In genomic region chr5:108381034-108381954, GRCh38 we compare ENCODE assay signal across 8 cellular contexts. TPM values are rescaled to one million over a fixed set of nuclear protein-coding genes. Genes with fewer than 3 reads are reported as not detected.
DNase-seq lines count a peak whose midpoint lies in the region; ATAC-seq and TF ChIP-seq lines count a peak whose summit lies in the region.

No MANE protein-coding gene starts in this region.

- TF ChIP-seq CTCF in Caco-2 (IDR thresholded peaks at IDR 0.05; ENCODE audit: insufficient read depth in 1 of 2, low read depth in 1 of 2, low read length in 1 of 2, severe bottlenecking in 1 of 2, unreplicated experiment in 1 of 2) (peak in 1 of 2 experiments; percentile 3), parathyroid adenoma (IDR thresholded peaks at IDR 0.05) (no peak), tibial artery (IDR thresholded peaks at IDR 0.05) (no peak)

- intact Hi-C loops in Caco-2 (cut with micrococcal nuclease; ENCODE audit: unreplicated experiment), result loop anchor here (5.0 kb wide), 1 partner anchor 1031 kb away; no protein-coding TSS in a partner anchor
- intact Hi-C loops in Right ventricle myocardium inferior (cut with DNase I), result no loop called here
- intact Hi-C loops in tibial artery (cut with DNase I; ENCODE audit: low total_unique reads), result loop anchor here (10.0 kb wide), 1 partner anchor 364 kb away; the partner anchor contains the start of gene FER

- H3K4me2 ChIP-seq in parathyroid adenoma (ENCODE audit: low read length), result peak overlapping the region; percentile 62

- DNase-seq in Caco-2 (peak; percentile 62 to 80), SJCRH30 (peak; percentile 68 to 72), Right ventricle myocardium inferior (ENCODE audit: missing footprints) (peak; percentile 94), tibial artery (peak; percentile 68 to 84)
- peak; percentile 78 to 79 for DNase-seq in activated naive CD4-positive, alpha-beta T cell treated with anti-CD3 and anti-CD28 coated beads, Interleukin-2, amount 50 U/mL, for 72 hours (ENCODE audit: low spot score in 2 of 2)

- peak overlapping the region; percentile 72 for H3K4me3 Mint-ChIP-seq in Caco-2 (ENCODE audit: unreplicated experiment)

- H3K4me1 ChIP-seq in Caco-2 (peaks cover 3% of the 10 kb centered on the region; the same call in 1 of the 2 replicates), SJCRH30 (peaks cover 24% of the 10 kb centered on the region), parathyroid adenoma (peaks cover 10% of the 10 kb centered on the region), tibial artery (peaks cover 0 to 39% (median 20%) of the 10 kb centered on the region in 4 donors)

- H3K27ac ChIP-seq in SJCRH30 (peak overlapping the region; percentile 96), parathyroid adenoma (peak overlapping the region; percentile 98), tibial artery (peak overlapping the region; percentile 90 to 100)

- no peaks in the 10 kb centered on the region for H3K27me3 ChIP-seq in Caco-2 (replicated peaks; ENCODE audit: control insufficient read depth, insufficient read depth, low read length)
- H3K27me3 ChIP-seq in SJCRH30, result no peaks in the 10 kb centered on the region
- no peaks in the 10 kb centered on the region for H3K27me3 ChIP-seq in parathyroid adenoma (ENCODE audit: control insufficient read depth, insufficient read depth, low read length)
- H3K27me3 ChIP-seq in tibial artery, result no peaks in the 10 kb centered on the region

- H3K4me3 ChIP-seq in Caco-2 (ENCODE audit: low read depth, low read length) (peak overlapping the region; percentile 100), SJCRH30 (peak overlapping the region; percentile 87), parathyroid adenoma (ENCODE audit: low read depth, low read length) (peak overlapping the region; percentile 87), tibial artery (peak overlapping the region; percentile 65 to 97)

- peak overlapping the region; percentile 67 for H3K27ac Mint-ChIP-seq in Caco-2 (ENCODE audit: unreplicated experiment)
- H3K27ac Mint-ChIP-seq in activated naive CD4-positive, alpha-beta T cell treated with anti-CD3 and anti-CD28 coated beads, Interleukin-2, amount 50 U/mL, for 72 hours, result peak overlapping the region in 1 of 2 donors; percentile 95

- H3K36me3 Mint-ChIP-seq in Caco-2 (ENCODE audit: insufficient read depth, unreplicated experiment), result peaks cover 30% of the 10 kb centered on the region
- peaks cover 15 to 19% of the 10 kb centered on the region in 2 donors for H3K36me3 Mint-ChIP-seq in activated naive CD4-positive, alpha-beta T cell treated with anti-CD3 and anti-CD28 coated beads, Interleukin-2, amount 50 U/mL, for 72 hours

- H3K36me3 ChIP-seq in Caco-2 (ENCODE audit: control insufficient read depth, insufficient read depth, low read length) (no peaks in the 10 kb centered on the region), SJCRH30 (no peaks in the 10 kb centered on the region), parathyroid adenoma (ENCODE audit: control insufficient read depth, insufficient read depth, low read length) (no peaks in the 10 kb centered on the region), tibial artery (no peaks in the 10 kb centered on the region)

- POLR2A ChIA-PET in Caco-2 (lab: Charles Lee), result interaction anchor here (0.6 to 1.1 kb wide), 3 partner anchors 36 to 312 kb away, joined by 3 to 4 read pairs (median 4); no protein-coding TSS in a partner anchor

- peaks cover 2% of the 10 kb centered on the region for H3K79me2 ChIP-seq in parathyroid adenoma

- BruUV-seq in Caco-2 (replicated peaks; lab: Mats Ljungman, UMichigan), result no TSS peak

- ATAC-seq in GM19397 (IDR thresholded peaks at IDR 0.05; ENCODE audit: unreplicated experiment) (peak; percentile 47), HG03521 (IDR thresholded peaks at IDR 0.05; ENCODE audit: unreplicated experiment) (peak; percentile 49), Right ventricle myocardium inferior (peak; percentile 82)
- ATAC-seq in activated naive CD4-positive, alpha-beta T cell treated with anti-CD3 and anti-CD28 coated beads, Interleukin-2, amount 50 U/mL, for 72 hours, result peak; percentile 45 to 73

- H3K9me3 ChIP-seq in Caco-2 (no peaks in the 10 kb centered on the region), SJCRH30 (replicated peaks) (no peaks in the 10 kb centered on the region), parathyroid adenoma (ENCODE audit: control insufficient read depth, low read length) (no peaks in the 10 kb centered on the region), tibial artery (peaks cover 0 to 3% (median 0%) of the 10 kb centered on the region in 3 donors)

- H3K9ac ChIP-seq in parathyroid adenoma, result peak overlapping the region; percentile 99

- H2AFZ ChIP-seq in parathyroid adenoma, result peak overlapping the region; percentile 94

- CTCF ChIA-PET in Caco-2 (lab: Charles Lee), result interaction anchor here (1.5 kb wide), 1 partner anchor 121 kb away, joined by 6 read pairs; no protein-coding TSS in a partner anchor

- peaks cover 9% of the 10 kb centered on the region for H3K9me3 Mint-ChIP-seq in Caco-2 (ENCODE audit: unreplicated experiment)
- peaks cover 5 to 6% of the 10 kb centered on the region in 2 donors for H3K9me3 Mint-ChIP-seq in activated naive CD4-positive, alpha-beta T cell treated with anti-CD3 and anti-CD28 coated beads, Interleukin-2, amount 50 U/mL, for 72 hours

- H3K4me1 Mint-ChIP-seq in Caco-2 (ENCODE audit: low read depth, unreplicated experiment), result peaks cover 13% of the 10 kb centered on the region

- H3K27me3 Mint-ChIP-seq in Caco-2 (ENCODE audit: insufficient read depth, unreplicated experiment), result no peaks in the 10 kb centered on the region

RNA-seq across cellular contexts. Expression of gene FBXL17, which starts 0.6 kb away (rescaled TPM):
- 11.6 and 12.5 TPM in 2 replicates for total RNA-seq in Caco-2 (2022)
- 7.1 and 7.4 TPM in 2 replicates for total RNA-seq in SJCRH30 (2014; rRNA removed; shearing (Covaris generic))
- 1 to 10 TPM; 3.1 to 7.0 TPM for total RNA-seq in activated naive CD4-positive, alpha-beta T cell treated with anti-CD3 and anti-CD28 coated beads, Interleukin-2, amount 50 U/mL, for 72 hours
- 43.6 TPM for total RNA-seq in Right ventricle myocardium inferior

Comparison
In these comparisons a context has a peak if more than half of its experiments do, and no peak if none do; other contexts are left out.
1. Peak in every context shown above with its lines: DNase-seq, ATAC-seq, H3K4me3 ChIP-seq and H3K27ac ChIP-seq.